24 cellular contexts compared by ENCODE assay signal in genomic region chr17:34484193-34484733, GRCh38.
"Had no signal": no experiment of that assay in that cellular context is flagged by ENCODE, and none has a peak within 500 bp of the region (broad histone marks: within the 10 kb centered on the region; RNA-seq: fewer than 3 reads in every experiment).

No MANE protein-coding gene starts in this region.

- H3K27ac Mint-ChIP-seq: naive B cell; naive thymus-derived CD8-positive, alpha-beta T cell; nephron progenitor cell; progenitor cell of endocrine pancreas; stimulated activated memory B cell treated with anti-CD40 and anti-IgM and Interleukin-4, amounts not matched to agents 10 μg/mL and 1 μg/mL and 100 μg/mL, for 72 hours; stimulated activated naive CD8-positive, alpha-beta T cell treated with anti-CD3 and anti-CD28 coated beads, Interleukin-15, Interleukin-2, amounts not matched to agents 100 ng/mL and 50 ng/mL, for 24 hours had no signal

- DNase-seq: naive B cell; nephron progenitor cell; occipital lobe; ovary; posterior cingulate gyrus; psoas muscle; right cardiac atrium; spleen; stimulated activated CD4-positive, alpha-beta T cell treated with anti-CD3 and anti-CD28 coated beads, Interleukin-12 subunit alpha, Interleukin-12 subunit beta, amount 100 ng/mL, for 4 hours; stimulated activated CD4-positive, alpha-beta T cell treated with anti-CD3 and anti-CD28 coated beads, Interleukin-1b, Interleukin-23, amount 100 ng/mL, for 48 hours; stimulated activated CD4-positive, alpha-beta T cell treated with anti-CD3 and anti-CD28 coated beads, Interleukin-4, amount 100 ng/mL, for 1 hour; stimulated activated CD4-positive, alpha-beta T cell treated with anti-CD3 and anti-CD28 coated beads, Interleukin-4, amount 100 ng/mL, for 4 hours; stimulated activated CD8-positive, alpha-beta memory T cell treated with anti-CD3 and anti-CD28 coated beads, Interleukin-4, amount 100 ng/mL, for 48 hours; stimulated activated naive CD4-positive, alpha-beta T cell treated with Interleukin-2 at 50 U/mL for 16 hours; stomach; thyroid gland; trophoblast cell; upper lobe of left lung had no signal

- H3K4me1 Mint-ChIP-seq: naive B cell; nephron progenitor cell; stimulated activated memory B cell treated with anti-CD40 and anti-IgM and Interleukin-4, amounts not matched to agents 10 μg/mL and 1 μg/mL and 100 μg/mL, for 72 hours had no signal

- H3K36me3 Mint-ChIP-seq: naive B cell; naive thymus-derived CD8-positive, alpha-beta T cell; stimulated activated memory B cell treated with anti-CD40 and anti-IgM and Interleukin-4, amounts not matched to agents 10 μg/mL and 1 μg/mL and 100 μg/mL, for 72 hours had no signal

- H3K9me3 Mint-ChIP-seq: naive thymus-derived CD8-positive, alpha-beta T cell; nephron progenitor cell; neural crest cell; stimulated activated memory B cell treated with anti-CD40 and anti-IgM and Interleukin-4, amounts not matched to agents 10 μg/mL and 1 μg/mL and 100 μg/mL, for 72 hours; stimulated activated naive CD8-positive, alpha-beta T cell treated with anti-CD3 and anti-CD28 coated beads, Interleukin-15, Interleukin-2, amounts not matched to agents 100 ng/mL and 50 ng/mL, for 24 hours had no signal

- ATAC-seq: naive thymus-derived CD8-positive, alpha-beta T cell; psoas muscle; right cardiac atrium; sciatic nerve; stimulated activated memory B cell treated with anti-CD40 and anti-IgM and Interleukin-4, amounts not matched to agents 10 μg/mL and 1 μg/mL and 100 μg/mL, for 72 hours had no signal

- H3K4me3 Mint-ChIP-seq: naive B cell; naive thymus-derived CD8-positive, alpha-beta T cell; nephron progenitor cell; neural crest cell; stimulated activated memory B cell treated with anti-CD40 and anti-IgM and Interleukin-4, amounts not matched to agents 10 μg/mL and 1 μg/mL and 100 μg/mL, for 72 hours; stimulated activated naive CD8-positive, alpha-beta T cell treated with anti-CD3 and anti-CD28 coated beads, Interleukin-15, Interleukin-2, amounts not matched to agents 100 ng/mL and 50 ng/mL, for 24 hours had no signal
